27 cellular contexts compared by ENCODE assay signal in the genomic region with DNA sequence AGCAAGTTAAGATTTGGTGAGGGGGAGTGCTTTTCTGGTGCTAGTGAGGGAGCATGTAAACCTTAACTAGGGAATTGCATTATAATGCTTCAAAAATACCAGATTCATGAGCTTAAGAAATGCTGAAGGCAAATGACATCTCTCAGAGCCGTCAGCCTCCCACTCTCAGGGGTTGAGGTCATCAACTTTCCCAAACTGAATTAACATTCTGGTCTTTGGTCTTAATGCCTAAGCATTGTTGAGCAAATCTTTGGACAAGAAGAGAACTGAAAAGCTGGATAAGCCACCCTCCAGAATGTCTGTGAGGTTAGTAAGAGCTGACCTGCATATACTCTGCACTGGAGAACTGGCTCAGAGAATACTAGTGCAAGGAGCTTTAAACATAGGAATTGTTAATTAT.
"Had no signal": no experiment of that assay in that cellular context is flagged by ENCODE, and none has a peak within 500 bp of the region (broad histone marks: within the 10 kb centered on the region; RNA-seq: fewer than 3 reads in every experiment).

No MANE protein-coding gene starts in this region.

- DNase-seq: activated CD4-positive, alpha-beta memory T cell treated with anti-CD3 and anti-CD28 coated beads, Interleukin-2, amount 10 ng/mL, durations not matched to agents 7 days and 5 days; activated CD4-positive, alpha-beta T cell treated with anti-CD3 and anti-CD28 coated beads for 36 hours; activated CD4-positive, alpha-beta T cell treated with anti-CD3 and anti-CD28 coated beads, Interleukin-2, amount 10 ng/mL, durations not matched to agents 7 days and 5 days; activated CD4-positive, alpha-beta T cell treated with anti-CD3 and anti-CD28 coated beads, Interleukin-2, amount 50 U/mL, for 4 hours; activated CD4-positive, CD25-positive, alpha-beta regulatory T cell; activated CD4-positive, CD25-positive, alpha-beta regulatory T cell treated with anti-CD3 and anti-CD28 coated beads, Interleukin-2, amount 50 U/mL, for 72 hours; activated CD8-positive, alpha-beta memory T cell treated with anti-CD3 and anti-CD28 coated beads, Interleukin-2, amount 50 U/mL, for 48 hours; activated gamma-delta T cell; activated naive CD4-positive, alpha-beta T cell; activated naive CD4-positive, alpha-beta T cell treated with anti-CD3 and anti-CD28 coated beads, Interleukin-2, amount 10 ng/mL, durations not matched to agents 7 days and 5 days; activated T-cell treated with anti-CD3 and anti-CD28 coated beads for 4 hours; activated T-cell treated with anti-CD3 and anti-CD28 coated beads, Interleukin-2, amount 50 U/mL, for 24 hours; activated T-cell treated with anti-CD3 and anti-CD28 coated beads, Interleukin-2, amount 50 U/mL, for 72 hours; amygdala; aorta; dorsolateral prefrontal cortex; effector memory CD8-positive, alpha-beta T cell; esophagus squamous epithelium; foreskin melanocyte; T-helper 2 cell had no signal

- H3K27ac ChIP-seq: body of pancreas, coronary artery, dorsolateral prefrontal cortex, epithelial cell of prostate, esophagus squamous epithelium, gastroesophageal sphincter had no signal

- H3K4me1 Mint-ChIP-seq: activated CD4-positive, alpha-beta memory T cell treated with anti-CD3 and anti-CD28 coated beads, Interleukin-2, amount 10 ng/mL, durations not matched to agents 7 days and 5 days; activated CD4-positive, alpha-beta T cell treated with anti-CD3 and anti-CD28 coated beads for 36 hours; activated CD4-positive, alpha-beta T cell treated with anti-CD3 and anti-CD28 coated beads, Interleukin-2, amount 10 ng/mL, durations not matched to agents 7 days and 5 days; activated naive CD4-positive, alpha-beta T cell treated with anti-CD3 and anti-CD28 coated beads, Interleukin-2, amount 10 ng/mL, durations not matched to agents 7 days and 5 days; central memory CD8-positive, alpha-beta T cell had no signal

- H3K36me3 ChIP-seq: esophagus squamous epithelium, gastroesophageal sphincter had no signal

- H3K9me3 Mint-ChIP-seq: activated CD4-positive, alpha-beta memory T cell treated with anti-CD3 and anti-CD28 coated beads, Interleukin-2, amount 10 ng/mL, durations not matched to agents 7 days and 5 days; activated CD4-positive, alpha-beta T cell treated with anti-CD3 and anti-CD28 coated beads, Interleukin-2, amount 10 ng/mL, durations not matched to agents 7 days and 5 days; activated naive CD4-positive, alpha-beta T cell treated with anti-CD3 and anti-CD28 coated beads, Interleukin-2, amount 10 ng/mL, durations not matched to agents 7 days and 5 days; activated T-cell treated with anti-CD3 and anti-CD28 coated beads, Interleukin-2, amount 50 U/mL, for 24 hours; central memory CD8-positive, alpha-beta T cell; effector memory CD8-positive, alpha-beta T cell had no signal

- H3K27me3 Mint-ChIP-seq: activated naive CD4-positive, alpha-beta T cell treated with anti-CD3 and anti-CD28 coated beads, Interleukin-2, amount 10 ng/mL, durations not matched to agents 7 days and 5 days; dendritic cell treated with granulocyte-macrophage colony-stimulating factor and Interleukin-4, amounts not matched to agents 40 ng/mL and 50 ng/mL, for 4 days had no signal

- H3K4me3 ChIP-seq: body of pancreas, coronary artery, dorsolateral prefrontal cortex, esophagus squamous epithelium, gastroesophageal sphincter had no signal

- ATAC-seq: activated CD4-positive, alpha-beta T cell treated with anti-CD3 and anti-CD28 coated beads for 36 hours; activated T-cell treated with anti-CD3 and anti-CD28 coated beads, Interleukin-2, amount 50 U/mL, for 72 hours; effector memory CD8-positive, alpha-beta T cell; gastroesophageal sphincter had no signal

- H3K27ac Mint-ChIP-seq: activated CD4-positive, alpha-beta memory T cell treated with anti-CD3 and anti-CD28 coated beads, Interleukin-2, amount 10 ng/mL, durations not matched to agents 7 days and 5 days; activated CD4-positive, alpha-beta T cell treated with anti-CD3 and anti-CD28 coated beads for 36 hours; activated CD4-positive, alpha-beta T cell treated with anti-CD3 and anti-CD28 coated beads, Interleukin-2, amount 10 ng/mL, durations not matched to agents 7 days and 5 days; activated naive CD4-positive, alpha-beta T cell treated with anti-CD3 and anti-CD28 coated beads, Interleukin-2, amount 10 ng/mL, durations not matched to agents 7 days and 5 days; activated naive CD8-positive, alpha-beta T cell; activated T-cell treated with anti-CD3 and anti-CD28 coated beads, Interleukin-2, amount 50 U/mL, for 24 hours; activated T-cell treated with anti-CD3 and anti-CD28 coated beads, Interleukin-2, amount 50 U/mL, for 72 hours; dendritic cell treated with granulocyte-macrophage colony-stimulating factor and Interleukin-4, amounts not matched to agents 40 ng/mL and 50 ng/mL, for 4 days; effector memory CD8-positive, alpha-beta T cell had no signal

- H3K4me1 ChIP-seq: esophagus squamous epithelium, gastroesophageal sphincter had no signal

- H3K27me3 ChIP-seq: body of pancreas, dorsolateral prefrontal cortex, esophagus squamous epithelium, gastroesophageal sphincter had no signal

- H3K4me3 Mint-ChIP-seq: activated CD4-positive, alpha-beta memory T cell treated with anti-CD3 and anti-CD28 coated beads, Interleukin-2, amount 10 ng/mL, durations not matched to agents 7 days and 5 days; activated CD4-positive, alpha-beta T cell treated with anti-CD3 and anti-CD28 coated beads for 36 hours; activated CD4-positive, alpha-beta T cell treated with anti-CD3 and anti-CD28 coated beads, Interleukin-2, amount 10 ng/mL, durations not matched to agents 7 days and 5 days; activated naive CD4-positive, alpha-beta T cell treated with anti-CD3 and anti-CD28 coated beads, Interleukin-2, amount 10 ng/mL, durations not matched to agents 7 days and 5 days; activated naive CD8-positive, alpha-beta T cell; activated T-cell treated with anti-CD3 and anti-CD28 coated beads, Interleukin-2, amount 50 U/mL, for 24 hours; activated T-cell treated with anti-CD3 and anti-CD28 coated beads, Interleukin-2, amount 50 U/mL, for 72 hours; central memory CD8-positive, alpha-beta T cell; dendritic cell treated with granulocyte-macrophage colony-stimulating factor and Interleukin-4, amounts not matched to agents 40 ng/mL and 50 ng/mL, for 4 days; effector memory CD8-positive, alpha-beta T cell had no signal

- H3K9me3 ChIP-seq: body of pancreas, esophagus squamous epithelium, gastroesophageal sphincter had no signal

- H3K36me3 Mint-ChIP-seq: activated naive CD4-positive, alpha-beta T cell treated with anti-CD3 and anti-CD28 coated beads, Interleukin-2, amount 10 ng/mL, durations not matched to agents 7 days and 5 days; activated naive CD8-positive, alpha-beta T cell had no signal
